Comparison of ENCODE assay signal across 33 cellular contexts in genomic region chrX:29172880-29173279, GRCh38.
DNase-seq lines count a peak whose midpoint lies in the region; ATAC-seq, FAIRE-seq and TF ChIP-seq lines count a peak whose summit lies in the region.
"Had no signal": no experiment of that assay in that cellular context is flagged by ENCODE, and none has a peak within 500 bp of the region (broad histone marks: within the 10 kb centered on the region; RNA-seq: fewer than 3 reads in every experiment).

No MANE protein-coding gene starts in this region.

- H3K27me3 ChIP-seq in A673 (replicated peaks; ENCODE audit: insufficient read depth, low read depth, low read length, poor library complexity) (no peaks in the 10 kb centered on the region), GM23248 (replicated peaks; ENCODE audit: insufficient read depth) (no peaks in the 10 kb centered on the region), astrocyte (ENCODE audit: insufficient read depth, low read length) (no peaks in the 10 kb centered on the region)
- H3K27me3 ChIP-seq: esophagus muscularis mucosa, gastroesophageal sphincter, SJCRH30, spleen, upper lobe of right lung had no signal

- H3K4me2 ChIP-seq in GM23248 (ENCODE audit: unreplicated experiment), result no peak overlapping the region
- H3K4me2 ChIP-seq in astrocyte (ENCODE audit: low read length), result no peak overlapping the region

- H2AFZ ChIP-seq in GM23248, result no peak overlapping the region
- no peak overlapping the region for H2AFZ ChIP-seq in astrocyte (ENCODE audit: low read depth, low read length)

- ATAC-seq in left lobe of liver, result no peak
- ATAC-seq in GM18861 (IDR thresholded peaks at IDR 0.05; ENCODE audit: unreplicated experiment), result no peak
- ATAC-seq: activated naive CD4-positive, alpha-beta T cell treated with anti-CD3 and anti-CD28 coated beads, Interleukin-2, amount 50 U/mL, for 72 hours; gastroesophageal sphincter; HepG2; right cardiac atrium; stimulated activated naive CD8-positive, alpha-beta T cell treated with anti-CD3 and anti-CD28 coated beads, Interleukin-15, Interleukin-2, amounts not matched to agents 100 U/mL and 50 U/mL, for 24 hours; upper lobe of right lung had no signal

- DNase-seq in A673 (ENCODE audit: low spot score), result peak; percentile 78
- peak; percentile 0 for DNase-seq in GM23248
- peak; percentile 75 for DNase-seq in astrocyte (ENCODE audit: low read depth)
- peak; percentile 90 for DNase-seq in fibroblast of pulmonary artery (ENCODE audit: low read depth)
- DNase-seq in HK-2 (ENCODE audit: unreplicated experiment), result no peak
- DNase-seq in C1 segment of cervical spinal cord (lab: John Stamatoyannopoulos, UW), result no peak
- DNase-seq in left lobe of liver (ENCODE audit: low spot score), result no peak
- DNase-seq: activated CD4-positive, alpha-beta T cell treated with anti-CD3 and anti-CD28 coated beads for 48 hours; activated CD8-positive, alpha-beta memory T cell treated with anti-CD3 and anti-CD28 coated beads for 24 hours; activated T-cell treated with anti-CD3 and anti-CD28 coated beads for 4 hours; central memory CD4-positive, alpha-beta T cell; DMS79 treated with DMSO at 0.1 percent for 48 hours; hippocampal formation; immature natural killer cell; Karpas-422; NCI-H146; NCI-H446 treated with DMSO at 0.1 percent for 48 hours; NCI-H82; right cardiac atrium; SJCRH30; spleen; stimulated activated CD4-positive, alpha-beta T cell treated with anti-CD3 and anti-CD28 coated beads, Interleukin-2, amount 100 ng/mL, for 24 hours; stimulated activated naive CD8-positive, alpha-beta T cell treated with anti-CD3 and anti-CD28 coated beads, Interleukin-15, Interleukin-2, amounts not matched to agents 100 U/mL and 50 U/mL, for 24 hours; T1000; upper lobe of right lung; WERI-Rb-1 had no signal

- no TSS peak for BruUV-seq in A673 (replicated peaks; lab: Mats Ljungman, UMichigan)

- no peaks in the 10 kb centered on the region for H3K27me3 Mint-ChIP-seq in astrocyte (ENCODE audit: low read depth, unreplicated experiment)
- H3K27me3 Mint-ChIP-seq: dendritic cell treated with granulocyte-macrophage colony-stimulating factor and Interleukin-4, amounts not matched to agents 40 ng/mL and 50 ng/mL, for 4 days had no signal

- 40 to 47% methylated on average over 3 of the region's 3 CpGs for WGBS in GM23248 (ENCODE audit: low coverage in 1 of 2, low lambda C conversion rate in 2 of 2, missing lambda C conversion rate in 2 of 2), 2 experiments

- H3K4me3 Mint-ChIP-seq in astrocyte (ENCODE audit: unreplicated experiment), result no peak overlapping the region
- H3K4me3 Mint-ChIP-seq: dendritic cell treated with granulocyte-macrophage colony-stimulating factor and Interleukin-4, amounts not matched to agents 40 ng/mL and 50 ng/mL, for 4 days; immature natural killer cell had no signal

- in situ Hi-C loops in GM23248 (cut with MboI), result no loop called here

- CTCF ChIA-PET in A673 (lab: Charles Lee), result no interaction called here

- no peaks in the 10 kb centered on the region for H3K36me3 Mint-ChIP-seq in astrocyte (ENCODE audit: low read depth, unreplicated experiment)
- H3K36me3 Mint-ChIP-seq: activated naive CD4-positive, alpha-beta T cell treated with anti-CD3 and anti-CD28 coated beads, Interleukin-2, amount 50 U/mL, for 72 hours; immature natural killer cell had no signal

- no peak for FAIRE-seq in astrocyte (lab: Jason Lieb, UNC)
- FAIRE-seq: H1, HepG2 had no signal

- H3K79me2 ChIP-seq in GM23248 (ENCODE audit: insufficient read depth) (no peaks in the 10 kb centered on the region), astrocyte (ENCODE audit: insufficient read depth, low read length) (no peaks in the 10 kb centered on the region)

- no peaks in the 10 kb centered on the region for H3K36me3 ChIP-seq in A673 (ENCODE audit: insufficient read depth, low read length, poor library complexity, severe bottlenecking)
- H3K36me3 ChIP-seq in GM23248 (ENCODE audit: low read depth), result no peaks in the 10 kb centered on the region
- H3K36me3 ChIP-seq in astrocyte (ENCODE audit: insufficient read depth, low read length), result no peaks in the 10 kb centered on the region
- H3K36me3 ChIP-seq: esophagus muscularis mucosa, gastroesophageal sphincter, SJCRH30, spleen, upper lobe of right lung, WERI-Rb-1 had no signal

- H3K4me3 ChIP-seq in A673 (ENCODE audit: low read depth, low read length, poor library complexity, severe bottlenecking) (no peak overlapping the region), GM23248 (no peak overlapping the region), astrocyte (ENCODE audit: insufficient read depth, low read depth, low read length) (no peak overlapping the region), fibroblast of pulmonary artery (replicated peaks; ENCODE audit: low read depth, low read length) (no peak overlapping the region)
- H3K4me3 ChIP-seq: esophagus muscularis mucosa, gastroesophageal sphincter, SJCRH30, spleen, upper lobe of right lung had no signal

- no peak overlapping the region for H3K9ac ChIP-seq in GM23248
- no peak overlapping the region for H3K9ac ChIP-seq in astrocyte (ENCODE audit: low read length)

- POLR2A ChIA-PET in A673 (lab: Charles Lee; ENCODE audit: low non-redundant PET), result no interaction called here

- H3K4me1 Mint-ChIP-seq in astrocyte (ENCODE audit: low read depth, unreplicated experiment), result no peaks in the 10 kb centered on the region
- H3K4me1 Mint-ChIP-seq: immature natural killer cell had no signal

- H3K9me3 ChIP-seq in A673 (ENCODE audit: low read depth, low read length, poor library complexity, severe bottlenecking) (no peaks in the 10 kb centered on the region), GM23248 (ENCODE audit: low read depth) (no peaks in the 10 kb centered on the region), astrocyte (ENCODE audit: insufficient read depth, low read depth, low read length) (no peaks in the 10 kb centered on the region)
- H3K9me3 ChIP-seq: esophagus muscularis mucosa, gastroesophageal sphincter, SJCRH30, spleen, upper lobe of right lung had no signal

- H4K20me1 ChIP-seq in GM23248 (ENCODE audit: insufficient read depth), result no peaks in the 10 kb centered on the region
- no peaks in the 10 kb centered on the region for H4K20me1 ChIP-seq in astrocyte (ENCODE audit: insufficient read depth, low read length)

- H3K9me2 ChIP-seq in GM23248 (ENCODE audit: insufficient read depth), result no peaks in the 10 kb centered on the region

- H3K27ac Mint-ChIP-seq in astrocyte (ENCODE audit: unreplicated experiment), result no peak overlapping the region
- H3K27ac Mint-ChIP-seq: activated naive CD4-positive, alpha-beta T cell treated with anti-CD3 and anti-CD28 coated beads, Interleukin-2, amount 50 U/mL, for 72 hours; dendritic cell treated with granulocyte-macrophage colony-stimulating factor and Interleukin-4, amounts not matched to agents 40 ng/mL and 50 ng/mL, for 4 days; immature natural killer cell had no signal

- H3K4me1 ChIP-seq in A673 (ENCODE audit: insufficient read depth, low read length, poor library complexity, severe bottlenecking), result peaks cover 6% of the 10 kb centered on the region
- H3K4me1 ChIP-seq in GM23248 (ENCODE audit: insufficient read depth), result no peaks in the 10 kb centered on the region
- no peaks in the 10 kb centered on the region for H3K4me1 ChIP-seq in astrocyte (ENCODE audit: insufficient read depth, low read length)
- H3K4me1 ChIP-seq: esophagus muscularis mucosa, gastroesophageal sphincter, SJCRH30, spleen, upper lobe of right lung had no signal

- H3K27ac ChIP-seq in A673 (ENCODE audit: low read depth, low read length, poor library complexity, severe bottlenecking) (peak overlapping the region; percentile 56), GM23248 (no peak overlapping the region), astrocyte (ENCODE audit: low read depth, low read length) (peak overlapping the region; percentile 26)
- H3K27ac ChIP-seq: esophagus muscularis mucosa, gastroesophageal sphincter, SJCRH30, spleen, upper lobe of right lung, WERI-Rb-1 had no signal

- no peaks in the 10 kb centered on the region for H3K9me3 Mint-ChIP-seq in astrocyte (ENCODE audit: unreplicated experiment)
- H3K9me3 Mint-ChIP-seq: activated naive CD4-positive, alpha-beta T cell treated with anti-CD3 and anti-CD28 coated beads, Interleukin-2, amount 50 U/mL, for 72 hours; dendritic cell treated with granulocyte-macrophage colony-stimulating factor and Interleukin-4, amounts not matched to agents 40 ng/mL and 50 ng/mL, for 4 days had no signal

- no peaks in the 10 kb centered on the region for H3F3A ChIP-seq in GM23248 (ENCODE audit: insufficient read depth)

- no peak for TF ChIP-seq CTCF in A673 (conservative IDR thresholded peaks at IDR 0.05; ENCODE audit: low read depth, low read length)
- no peak for TF ChIP-seq CTCF in astrocyte (IDR thresholded peaks at IDR 0.05; ENCODE audit: insufficient read depth, low read depth, low read length)
- no peak for TF ChIP-seq CTCF in fibroblast of pulmonary artery (IDR thresholded peaks at IDR 0.05; ENCODE audit: low read length, missing control alignments)

- intact Hi-C loops in A673 (cut with micrococcal nuclease; ENCODE audit: unreplicated experiment), result no loop called here

Comparison
In these comparisons a context has a peak if more than half of its experiments do, and no peak if none do; other contexts are left out.
1. DNase-seq: peak in A673 (single experiment), GM23248 (single experiment), astrocyte (single experiment) and fibroblast of pulmonary artery (single experiment); none in HK-2 (single experiment), C1 segment of cervical spinal cord (0 of 14) and left lobe of liver (single experiment).